ENCODE assay signal across 14 cellular contexts in the genomic region with DNA sequence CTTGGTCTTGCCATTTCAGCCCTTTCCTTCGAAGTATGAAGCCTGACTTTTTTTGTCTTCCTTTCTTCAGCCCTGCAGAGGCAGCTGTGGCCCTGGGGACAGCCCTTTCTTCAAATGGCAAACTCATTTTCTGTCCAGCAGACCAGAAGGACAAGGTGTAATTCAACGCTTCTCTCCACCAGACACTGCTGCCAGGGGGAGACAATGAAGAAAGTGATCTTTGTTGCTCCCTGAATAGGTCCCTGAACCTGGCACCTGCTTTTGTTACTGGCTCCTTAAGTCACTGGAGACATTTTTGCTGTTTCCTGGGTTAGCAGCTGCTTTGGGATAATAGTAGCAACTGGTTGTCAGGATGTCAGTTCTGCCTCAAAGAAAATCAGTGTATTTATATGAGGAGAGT. TPM values are rescaled to one million over a fixed set of nuclear protein-coding genes. Genes with fewer than 3 reads are reported as not detected.
DNase-seq lines count a peak whose midpoint lies in the region; ATAC-seq and TF ChIP-seq lines count a peak whose summit lies in the region.
"Had no signal": no experiment of that assay in that cellular context is flagged by ENCODE, and none has a peak within 500 bp of the region (broad histone marks: within the 10 kb centered on the region; RNA-seq: fewer than 3 reads in every experiment).

No MANE protein-coding gene starts in this region.

- CTCF ChIA-PET in OCI-LY7 (lab: Charles Lee; ENCODE audit: unreplicated experiment), result no interaction called here
- CTCF ChIA-PET in activated CD4-positive, alpha-beta T cell treated with anti-CD3 and anti-CD28 coated beads, Interleukin-2, amount 10 ng/mL, durations not matched to agents 7 days and 5 days (lab: Charles Lee), result interaction anchor here (1.2 kb wide), 1 partner anchor 30 kb away, joined by 5 read pairs; no protein-coding TSS in a partner anchor

- H3K79me2 ChIP-seq in OCI-LY7 (ENCODE audit: insufficient read depth, low read depth, low read length), result no peaks in the 10 kb centered on the region

- no peak overlapping the region for H3K4me3 ChIP-seq in SJCRH30
- no peak overlapping the region for H3K4me3 ChIP-seq in OCI-LY7 (ENCODE audit: low read depth, low read length, poor library complexity, severe bottlenecking)

- no peak for ATAC-seq in foreskin keratinocyte

- H3K4me3 Mint-ChIP-seq in HFFc6 (no peak overlapping the region), progenitor cell of endocrine pancreas (ENCODE audit: low read depth) (no peak overlapping the region)
- H3K4me3 Mint-ChIP-seq in activated CD4-positive, alpha-beta T cell treated with anti-CD3 and anti-CD28 coated beads, Interleukin-2, amount 10 ng/mL, durations not matched to agents 7 days and 5 days, result no peak overlapping the region
- H3K4me3 Mint-ChIP-seq: CD14-positive monocyte; dendritic cell treated with granulocyte-macrophage colony-stimulating factor and Interleukin-4, amounts not matched to agents 40 ng/mL and 50 ng/mL, for 4 days had no signal

- H3K27ac ChIP-seq in SJCRH30, result peak overlapping the region; percentile 19
- peak overlapping the region; percentile 59 for H3K27ac ChIP-seq in foreskin keratinocyte
- no peak overlapping the region for H3K27ac ChIP-seq in OCI-LY7 (ENCODE audit: low read depth, low read length, poor library complexity, severe bottlenecking)

- intact Hi-C loops in OCI-LY7 (cut with micrococcal nuclease; ENCODE audit: unreplicated experiment), result no loop called here

- peak overlapping the region; percentile 89 for H3K27ac Mint-ChIP-seq in HFFc6
- peak overlapping the region; percentile 43 for H3K27ac Mint-ChIP-seq in progenitor cell of endocrine pancreas
- no peak overlapping the region for H3K27ac Mint-ChIP-seq in activated CD4-positive, alpha-beta T cell treated with anti-CD3 and anti-CD28 coated beads, Interleukin-2, amount 10 ng/mL, durations not matched to agents 7 days and 5 days
- H3K27ac Mint-ChIP-seq: activated T-helper 2 cell treated with anti-CD3 and anti-CD28 coated beads, Interferon-gamma antibody, Interleukin-2, Interleukin-4, amounts not matched to agents 10 μg/mL and 5 μg/mL and 100 μg/mL, durations not matched to agents 14 hours and 24 hours and 36 hours; CD14-positive monocyte; dendritic cell treated with granulocyte-macrophage colony-stimulating factor and Interleukin-4, amounts not matched to agents 40 ng/mL and 50 ng/mL, for 4 days had no signal

- BruUV-seq in OCI-LY7 (replicated peaks; lab: Mats Ljungman, UMichigan), result no TSS peak

- no peaks in the 10 kb centered on the region for H4K20me1 ChIP-seq in OCI-LY7 (ENCODE audit: insufficient read depth, low read length)

- H3K9me3 Mint-ChIP-seq in HFFc6, result no peaks in the 10 kb centered on the region
- no peaks in the 10 kb centered on the region for H3K9me3 Mint-ChIP-seq in progenitor cell of endocrine pancreas (ENCODE audit: low read depth)
- H3K9me3 Mint-ChIP-seq in activated CD4-positive, alpha-beta T cell treated with anti-CD3 and anti-CD28 coated beads, Interleukin-2, amount 10 ng/mL, durations not matched to agents 7 days and 5 days, result no peaks in the 10 kb centered on the region
- H3K9me3 Mint-ChIP-seq: activated T-helper 2 cell treated with anti-CD3 and anti-CD28 coated beads, Interferon-gamma antibody, Interleukin-2, Interleukin-4, amounts not matched to agents 10 μg/mL and 5 μg/mL and 100 μg/mL, durations not matched to agents 14 hours and 24 hours and 36 hours; CD14-positive monocyte; dendritic cell treated with granulocyte-macrophage colony-stimulating factor and Interleukin-4, amounts not matched to agents 40 ng/mL and 50 ng/mL, for 4 days had no signal

- POLR2A ChIA-PET in OCI-LY7 (lab: Charles Lee), result no interaction called here
- POLR2A ChIA-PET in activated CD4-positive, alpha-beta T cell treated with anti-CD3 and anti-CD28 coated beads, Interleukin-2, amount 10 ng/mL, durations not matched to agents 7 days and 5 days (lab: Charles Lee), result no interaction called here

- H3K9me3 ChIP-seq in SJCRH30 (replicated peaks) (no peaks in the 10 kb centered on the region), OCI-LY7 (ENCODE audit: low read length) (no peaks in the 10 kb centered on the region)

- H3K27me3 ChIP-seq in SJCRH30, result no peaks in the 10 kb centered on the region
- no peaks in the 10 kb centered on the region for H3K27me3 ChIP-seq in foreskin keratinocyte

- peaks cover 77% of the 10 kb centered on the region for H3K4me1 Mint-ChIP-seq in HFFc6 (ENCODE audit: low read depth)
- peaks cover 61% of the 10 kb centered on the region for H3K4me1 Mint-ChIP-seq in progenitor cell of endocrine pancreas (ENCODE audit: low read depth)
- peaks cover 2% of the 10 kb centered on the region for H3K4me1 Mint-ChIP-seq in activated CD4-positive, alpha-beta T cell treated with anti-CD3 and anti-CD28 coated beads, Interleukin-2, amount 10 ng/mL, durations not matched to agents 7 days and 5 days

- peaks cover 35% of the 10 kb centered on the region for H3K4me1 ChIP-seq in SJCRH30
- peaks cover 46% of the 10 kb centered on the region for H3K4me1 ChIP-seq in foreskin keratinocyte
- H3K4me1 ChIP-seq in OCI-LY7 (ENCODE audit: insufficient read depth, low read length, poor library complexity, severe bottlenecking), result no peaks in the 10 kb centered on the region

- H3K27me3 Mint-ChIP-seq in HFFc6 (ENCODE audit: insufficient read depth) (peaks cover 4% of the 10 kb centered on the region), progenitor cell of endocrine pancreas (no peaks in the 10 kb centered on the region)
- H3K27me3 Mint-ChIP-seq in activated CD4-positive, alpha-beta T cell treated with anti-CD3 and anti-CD28 coated beads, Interleukin-2, amount 10 ng/mL, durations not matched to agents 7 days and 5 days, result peaks cover 10% of the 10 kb centered on the region

- H2AFZ ChIP-seq in OCI-LY7 (ENCODE audit: low read length), result no peak overlapping the region
- H2AFZ ChIP-seq: parathyroid adenoma had no signal

- no peaks in the 10 kb centered on the region for H3K9me2 ChIP-seq in OCI-LY7 (ENCODE audit: insufficient read depth, low read length)

- TF ChIP-seq CTCF in HFFc6 (IDR thresholded peaks at IDR 0.05), result no peak
- no peak for TF ChIP-seq CTCF in foreskin keratinocyte (conservative IDR thresholded peaks at IDR 0.05)
- TF ChIP-seq CTCF in progenitor cell of endocrine pancreas (IDR thresholded peaks at IDR 0.05; ENCODE audit: unreplicated experiment), result no peak
- no peak for TF ChIP-seq CTCF in OCI-LY7 (conservative IDR thresholded peaks at IDR 0.05; ENCODE audit: low read length)

- no peak overlapping the region for H3K4me2 ChIP-seq in OCI-LY7 (ENCODE audit: low read length)

- H3K36me3 Mint-ChIP-seq in HFFc6 (ENCODE audit: low read depth), result peaks cover 13% of the 10 kb centered on the region
- H3K36me3 Mint-ChIP-seq in progenitor cell of endocrine pancreas (ENCODE audit: insufficient read depth), result no peaks in the 10 kb centered on the region
- no peaks in the 10 kb centered on the region for H3K36me3 Mint-ChIP-seq in activated CD4-positive, alpha-beta T cell treated with anti-CD3 and anti-CD28 coated beads, Interleukin-2, amount 10 ng/mL, durations not matched to agents 7 days and 5 days (ENCODE audit: low read depth)
- H3K36me3 Mint-ChIP-seq: CD14-positive monocyte had no signal

- DNase-seq in HFFc6, result no peak
- peak in 1 of 2 experiments; percentile 74 for DNase-seq in SJCRH30
- DNase-seq in foreskin keratinocyte, result no peak
- no peak for DNase-seq in progenitor cell of endocrine pancreas (ENCODE audit: low spot score, unreplicated experiment)
- no peak for DNase-seq in OCI-LY7 (ENCODE audit: low spot score)
- no peak for DNase-seq in activated CD4-positive, alpha-beta T cell treated with anti-CD3 and anti-CD28 coated beads, Interleukin-2, amount 10 ng/mL, durations not matched to agents 7 days and 5 days
- DNase-seq in activated naive CD4-positive, alpha-beta T cell (lab: John Stamatoyannopoulos, UW), result no peak
- DNase-seq in NCI-H1105 (lab: John Stamatoyannopoulos, UW), result no peak
- DNase-seq: H7; stimulated activated CD4-positive, alpha-beta T cell treated with anti-CD3 and anti-CD28 coated beads, Interleukin-12 subunit alpha, Interleukin-12 subunit beta, amount 100 ng/mL, for 4 hours had no signal

- H3K36me3 ChIP-seq in SJCRH30 (no peaks in the 10 kb centered on the region), OCI-LY7 (ENCODE audit: insufficient read depth, low read length) (no peaks in the 10 kb centered on the region)

RNA-seq across cellular contexts. Expression of a gene that starts 50.8 kb away (rescaled TPM):
- 100 to 1,000 TPM; 201 to 308 (median 223) TPM for total RNA-seq in HFFc6 (2021; fragmentation: NEBNext Ultra II Directional; extraction: Animal tissue kit (Norgen Biotek cat#: 25700))
- 160 and 172 TPM in 2 replicates for total RNA-seq in SJCRH30 (2014; rRNA removed; shearing (Covaris generic))
- total RNA-seq in foreskin keratinocyte (138 and 151 TPM in 2 replicates), progenitor cell of endocrine pancreas (241 and 285 TPM in 2 replicates), OCI-LY7 (2022) (220 and 236 TPM in 2 replicates)
- polyA plus RNA-seq in foreskin keratinocyte, result 37.4 and 38.0 TPM in 2 replicates
- 211 and 235 TPM in 2 replicates for total RNA-seq in OCI-LY7 (2014; rRNA removed; shearing (Covaris generic))
- 100 to 1,000 TPM; 375 to 395 TPM for total RNA-seq in activated CD4-positive, alpha-beta T cell treated with anti-CD3 and anti-CD28 coated beads, Interleukin-2, amount 10 ng/mL, durations not matched to agents 7 days and 5 days
